Comparison of ENCODE assay signal across 9 cellular contexts in genomic region chr1:8643542-8644536, GRCh38.
A peak's percentile ranks its signal among the peaks of the same experiment; 100 is the strongest.
DNase-seq lines count a peak whose midpoint lies in the region; ATAC-seq and TF ChIP-seq lines count a peak whose summit lies in the region.
"Had no signal": no experiment of that assay in that cellular context is flagged by ENCODE, and none has a peak within 500 bp of the region (broad histone marks: within the 10 kb centered on the region; RNA-seq: fewer than 3 reads in every experiment).

No MANE protein-coding gene starts in this region.

- TF ChIP-seq CTCF in prostate gland (IDR thresholded peaks at IDR 0.05) (no peak), endothelial cell (IDR thresholded peaks at IDR 0.05; ENCODE audit: unreplicated experiment) (no peak)

- CTCF ChIA-PET in activated CD4-positive, alpha-beta T cell treated with anti-CD3 and anti-CD28 coated beads for 36 hours (lab: Charles Lee) = interaction anchor here (1.1 to 1.5 kb wide), 3 partner anchors 11 to 26 kb away, joined by 3 to 4 read pairs (median 3); no protein-coding TSS in a partner anchor

- DNase-seq in activated CD4-positive, alpha-beta T cell treated with anti-CD3 and anti-CD28 coated beads for 36 hours = peak; percentile 11
- DNase-seq in activated CD4-positive, alpha-beta T cell treated with anti-CD3 and anti-CD28 coated beads for 4 hours = no peak
- DNase-seq in NAMALWA (ENCODE audit: low spot score) (peak; percentile 61), prostate gland (ENCODE audit: low spot score) (peak; percentile 39), endothelial cell (ENCODE audit: low spot score) (no peak), HT-29 (ENCODE audit: low spot score) (no peak), NK-92 (lab: John Stamatoyannopoulos, UW; ENCODE audit: unreplicated experiment) (no peak)

- no peaks in the 10 kb centered on the region for H3K9me3 ChIP-seq in prostate gland

- POLR2A ChIA-PET in activated CD4-positive, alpha-beta T cell treated with anti-CD3 and anti-CD28 coated beads for 36 hours (lab: Charles Lee) = interaction anchor here (0.6 kb wide), 1 partner anchor 86 kb away, joined by 3 read pairs; no protein-coding TSS in a partner anchor

- intact Hi-C loops in activated CD4-positive, alpha-beta T cell treated with anti-CD3 and anti-CD28 coated beads for 36 hours (cut with DNase I, micrococcal nuclease) = no loop called here
- intact Hi-C loops in prostate gland (cut with DNase I) = no loop called here

- peaks cover 3% of the 10 kb centered on the region for H3K36me3 Mint-ChIP-seq in activated CD4-positive, alpha-beta T cell treated with anti-CD3 and anti-CD28 coated beads for 36 hours (ENCODE audit: low read depth)
- no peaks in the 10 kb centered on the region for H3K36me3 Mint-ChIP-seq in endothelial cell (ENCODE audit: low read depth, unreplicated experiment)

- H3K4me1 Mint-ChIP-seq in activated CD4-positive, alpha-beta T cell treated with anti-CD3 and anti-CD28 coated beads for 36 hours = peaks cover 40% of the 10 kb centered on the region
- H3K4me1 Mint-ChIP-seq in endothelial cell (ENCODE audit: unreplicated experiment) = peaks cover under 1% of the 10 kb centered on the region

- no peak for TF ChIP-seq POLR2A in prostate gland (IDR thresholded peaks at IDR 0.05)

- H3K27ac ChIP-seq in prostate gland = peak overlapping the region in 1 of 2 donors; percentile 32

- no peak overlapping the region for H3K4me3 ChIP-seq in prostate gland

- H3K4me1 ChIP-seq in prostate gland (replicated peaks) = peaks cover 14% of the 10 kb centered on the region

- H3K36me3 ChIP-seq in prostate gland = no peaks in the 10 kb centered on the region

- H3K9me3 Mint-ChIP-seq in activated CD4-positive, alpha-beta T cell treated with anti-CD3 and anti-CD28 coated beads for 36 hours (ENCODE audit: low read depth) = no peaks in the 10 kb centered on the region
- H3K9me3 Mint-ChIP-seq in endothelial cell (ENCODE audit: unreplicated experiment) = no peaks in the 10 kb centered on the region
- H3K9me3 Mint-ChIP-seq: T-helper 1 cell treated with Interleukin-12 subunit alpha and Interleukin-12 subunit beta and Interleukin-4 antibody, amounts not matched to agents 30 μg/mL and 1 μg/mL, for 36 hours had no signal

- no peak overlapping the region for H3K4me3 Mint-ChIP-seq in activated CD4-positive, alpha-beta T cell treated with anti-CD3 and anti-CD28 coated beads for 36 hours
- no peak overlapping the region for H3K4me3 Mint-ChIP-seq in endothelial cell (ENCODE audit: unreplicated experiment)
- H3K4me3 Mint-ChIP-seq: T-helper 1 cell treated with Interleukin-12 subunit alpha and Interleukin-12 subunit beta and Interleukin-4 antibody, amounts not matched to agents 30 μg/mL and 1 μg/mL, for 36 hours had no signal

- no peak for ATAC-seq in activated CD4-positive, alpha-beta T cell treated with anti-CD3 and anti-CD28 coated beads for 36 hours
- peak; percentile 81 for ATAC-seq in HG02571 (IDR thresholded peaks at IDR 0.05; ENCODE audit: unreplicated experiment)

- no peaks in the 10 kb centered on the region for H3K27me3 Mint-ChIP-seq in activated CD4-positive, alpha-beta T cell treated with anti-CD3 and anti-CD28 coated beads for 36 hours
- no peaks in the 10 kb centered on the region for H3K27me3 Mint-ChIP-seq in endothelial cell (ENCODE audit: unreplicated experiment)

- WGBS in prostate gland = 74% methylated on average over 6 of the region's 6 CpGs

- H3K27ac Mint-ChIP-seq in activated CD4-positive, alpha-beta T cell treated with anti-CD3 and anti-CD28 coated beads for 36 hours = no peak overlapping the region
- H3K27ac Mint-ChIP-seq in endothelial cell (ENCODE audit: unreplicated experiment) = no peak overlapping the region
- H3K27ac Mint-ChIP-seq: T-helper 1 cell treated with Interleukin-12 subunit alpha and Interleukin-12 subunit beta and Interleukin-4 antibody, amounts not matched to agents 30 μg/mL and 1 μg/mL, for 36 hours had no signal

- no peaks in the 10 kb centered on the region for H3K27me3 ChIP-seq in prostate gland (replicated peaks; ENCODE audit: insufficient read depth)

Comparison
In these comparisons a context has a peak if more than half of its experiments do, and no peak if none do; other contexts are left out.
1. DNase-seq: peak in activated CD4-positive, alpha-beta T cell treated with anti-CD3 and anti-CD28 coated beads for 36 hours (single experiment), NAMALWA (single experiment) and prostate gland (single experiment); none in activated CD4-positive, alpha-beta T cell treated with anti-CD3 and anti-CD28 coated beads for 4 hours (0 of 2), endothelial cell (single experiment), HT-29 (single experiment) and NK-92 (single experiment).